1 cellular context compared by ENCODE assay signal in genomic region chr6:46468611-46469010, GRCh38.
TF ChIP-seq lines count a peak whose summit lies in the region.

No MANE protein-coding gene starts in this region.

TF ChIP-seq in H1, 55 proteins besides CTCF, POLR2A, EP300 and RAD21:
- TF ChIP-seq EGR1 (IDR thresholded peaks at IDR 0.05; ENCODE audit: borderline replicate concordance, low read depth, low read length) (no peak), BACH1 (IDR thresholded peaks at IDR 0.05; ENCODE audit: low read length) (peak; percentile 12; the same call in 1 of the 2 replicates)
